ENCODE assay signal across 8 cellular contexts in genomic region chr15:42494998-42495360, GRCh38. TPM values are rescaled to one million over a fixed set of nuclear protein-coding genes. Genes with fewer than 3 reads are reported as not detected.
DNase-seq lines count a peak whose midpoint lies in the region; ATAC-seq, FAIRE-seq and TF ChIP-seq lines count a peak whose summit lies in the region.

No MANE protein-coding gene starts in this region.

- peaks cover 41% of the 10 kb centered on the region for H3K4me1 Mint-ChIP-seq in T-helper 1 cell treated with Interleukin-12 subunit alpha and Interleukin-12 subunit beta and Interleukin-4 antibody, amounts not matched to agents 30 μg/mL and 1 μg/mL, for 36 hours (ENCODE audit: low read depth)
- H3K4me1 Mint-ChIP-seq in memory B cell, result peaks cover 40% of the 10 kb centered on the region

- TF ChIP-seq CTCF in A549 (IDR thresholded peaks at IDR 0.05) (no peak), testis (IDR thresholded peaks at IDR 0.05) (no peak)

- H3K9ac ChIP-seq in endocrine pancreas (ENCODE audit: control insufficient read depth, insufficient read depth, low read length), result peak overlapping the region; percentile 45

- peaks cover 7% of the 10 kb centered on the region for H3K36me3 Mint-ChIP-seq in T-helper 1 cell treated with Interleukin-12 subunit alpha and Interleukin-12 subunit beta and Interleukin-4 antibody, amounts not matched to agents 30 μg/mL and 1 μg/mL, for 36 hours (ENCODE audit: low read depth)
- H3K36me3 Mint-ChIP-seq in memory B cell, result peaks cover 4% of the 10 kb centered on the region

- no peaks in the 10 kb centered on the region for H3K9me3 ChIP-seq in A549
- no peaks in the 10 kb centered on the region for H3K9me3 ChIP-seq in endocrine pancreas (ENCODE audit: control insufficient read depth, low read length)
- no peaks in the 10 kb centered on the region for H3K9me3 ChIP-seq in testis

- H3K27me3 ChIP-seq in endocrine pancreas (ENCODE audit: control insufficient read depth, insufficient read depth, low read length) (no peaks in the 10 kb centered on the region), testis (no peaks in the 10 kb centered on the region)

- H3K4me3 ChIP-seq in A549 (peak overlapping the region; percentile 62), endocrine pancreas (ENCODE audit: control insufficient read depth, insufficient read depth, low read length) (peak overlapping the region; percentile 86), testis (peak overlapping the region; percentile 78 to 95)

- TF ChIP-seq RAD21 in A549 (conservative IDR thresholded peaks at IDR 0.05 in 1 of 2, IDR thresholded peaks at IDR 0.05 in 1 of 2), result no peak

- H3K4me2 ChIP-seq in A549, result peak overlapping the region; percentile 93

- peaks cover 13% of the 10 kb centered on the region for H3K4me1 ChIP-seq in A549
- peaks cover 5% of the 10 kb centered on the region for H3K4me1 ChIP-seq in endocrine pancreas (ENCODE audit: control insufficient read depth, insufficient read depth, low read length)
- peaks cover 22% of the 10 kb centered on the region for H3K4me1 ChIP-seq in testis

- 5% methylated on average over 10 of the region's 10 CpGs for WGBS in A549 (ENCODE audit: missing lambda C conversion rate)
- 0 to 2% methylated on average over 10 of the region's 10 CpGs for WGBS in testis, 2 donors

- peak; percentile 25 to 26 for DNase-seq in A549 (ENCODE audit: low read depth in 1 of 2, low spot score in 1 of 2)
- no peak for DNase-seq in memory B cell (ENCODE audit: low spot score in 2 of 2)
- DNase-seq in testis, result peak; percentile 76
- no peak for DNase-seq in stimulated activated CD4-positive, alpha-beta T cell treated with anti-CD3 and anti-CD28 coated beads, Interleukin-4, amount 100 ng/mL, for 1 hour

- H3K27me3 Mint-ChIP-seq in T-helper 1 cell treated with Interleukin-12 subunit alpha and Interleukin-12 subunit beta and Interleukin-4 antibody, amounts not matched to agents 30 μg/mL and 1 μg/mL, for 36 hours (ENCODE audit: low read depth), result no peaks in the 10 kb centered on the region
- no peaks in the 10 kb centered on the region for H3K27me3 Mint-ChIP-seq in memory B cell

- TF ChIP-seq EP300 in A549 (IDR thresholded peaks at IDR 0.05), result no peak

- peak overlapping the region; percentile 99 for H3K4me3 Mint-ChIP-seq in T-helper 1 cell treated with Interleukin-12 subunit alpha and Interleukin-12 subunit beta and Interleukin-4 antibody, amounts not matched to agents 30 μg/mL and 1 μg/mL, for 36 hours
- peak overlapping the region; percentile 99 for H3K4me3 Mint-ChIP-seq in memory B cell

- H3K36me3 ChIP-seq in endocrine pancreas (ENCODE audit: control insufficient read depth, insufficient read depth, low read length) (no peaks in the 10 kb centered on the region), testis (ENCODE audit: low read depth, missing control alignments) (no peaks in the 10 kb centered on the region)

- CTCF ChIA-PET in A549 (lab: Yijun Ruan, JAX), result interaction anchor here (0.6 kb wide), 1 partner anchor 16 kb away, joined by 3 read pairs; no protein-coding TSS in a partner anchor

- H3K9me3 Mint-ChIP-seq in T-helper 1 cell treated with Interleukin-12 subunit alpha and Interleukin-12 subunit beta and Interleukin-4 antibody, amounts not matched to agents 30 μg/mL and 1 μg/mL, for 36 hours, result no peaks in the 10 kb centered on the region
- no peaks in the 10 kb centered on the region for H3K9me3 Mint-ChIP-seq in memory B cell

- no peak for FAIRE-seq in A549 (lab: Jason Lieb, UNC)

- TF ChIP-seq POLR2A in A549 (IDR thresholded peaks at IDR 0.05; ENCODE audit: low read length) (no peak), testis (IDR thresholded peaks at IDR 0.05) (no peak)

- POLR2A ChIA-PET in A549 (lab: Yijun Ruan, JAX), result interaction anchor here (0.6 to 1.2 kb wide), 3 partner anchors 56 to 222 kb away, joined by 3 to 5 read pairs (median 3); partner anchors contain the start of genes GANC, STARD9 and TMEM87A

- ATAC-seq in A549 (peak; percentile 33 to 63; a peak in 5 of 6 replicates), GM18502 (IDR thresholded peaks at IDR 0.05; ENCODE audit: poor library complexity, unreplicated experiment) (peak; percentile 5), memory B cell (ENCODE audit: low read depth) (no peak), HG03196 (IDR thresholded peaks at IDR 0.05; ENCODE audit: unreplicated experiment) (no peak)

- H3K27ac Mint-ChIP-seq in T-helper 1 cell treated with Interleukin-12 subunit alpha and Interleukin-12 subunit beta and Interleukin-4 antibody, amounts not matched to agents 30 μg/mL and 1 μg/mL, for 36 hours, result peak overlapping the region; percentile 94
- peak overlapping the region; percentile 92 for H3K27ac Mint-ChIP-seq in memory B cell

- peak overlapping the region; percentile 78 to 89 for H3K27ac ChIP-seq in A549
- H3K27ac ChIP-seq in testis, result peak overlapping the region; percentile 94 to 97

- intact Hi-C loops in testis (cut with DNase I; ENCODE audit: low total_unique reads), result no loop called here

TF ChIP-seq in A549, 52 proteins besides CTCF, POLR2A, EP300 and RAD21:
- no peak for TF ChIP-seq FOXS1 (CRISPR knock-in tag; IDR thresholded peaks at IDR 0.05)
- no peak for TF ChIP-seq CBX2 (IDR thresholded peaks at IDR 0.05; ENCODE audit: borderline replicate concordance, low read depth)
- TF ChIP-seq MAX (IDR thresholded peaks at IDR 0.05), result no peak
- TF ChIP-seq MAFK (IDR thresholded peaks at IDR 0.05; ENCODE audit: partially characterized antibody), result no peak
- TF ChIP-seq FOSB (CRISPR knock-in tag; IDR thresholded peaks at IDR 0.05), result no peak
TF ChIP-seq in A549: peak in this region for 0.

RNA-seq across cellular contexts. Expression of gene SNAP23, which starts 0.5 kb away (rescaled TPM):
- 25.9 and 33.6 TPM in 2 replicates for polyA plus RNA-seq in A549 (2011; rRNA removed)
- 12.2 and 12.3 TPM in 2 replicates for polyA plus RNA-seq in A549 (2012; cell fraction: cytosol; rRNA removed)
- polyA plus RNA-seq in A549 (2012; cell fraction: nucleus; rRNA removed), result 4.7 and 9.1 TPM in 2 replicates
- polyA plus RNA-seq in A549 (2017; fragmentation: RNase III; extraction: RNeasy Plus Mini Kit Qiagen cat#74134 plus additional on column Dnase treatment), result 44.5 to 52.0 TPM (median 51.2 TPM) in 3 replicates
- 8.3 and 9.2 TPM in 2 replicates for polyA minus RNA-seq in A549 (2011; rRNA and poly(A)+ RNA removed)
- total RNA-seq in testis, result 100 to 1,000 TPM in 1 of 2 donors, 10 to 100 TPM in 1; 99.4 to 101 TPM
- 114 TPM for polyA plus RNA-seq in testis (ENCODE audit: insufficient read depth, low read depth, low replicate concordance)

RNA-seq across cellular contexts. Expression of gene ZNF106, which starts 4.0 kb away (rescaled TPM):
- polyA plus RNA-seq in A549 (2011; rRNA removed), result 19.3 and 19.4 TPM in 2 replicates
- 4.0 and 4.9 TPM in 2 replicates for polyA plus RNA-seq in A549 (2012; cell fraction: cytosol; rRNA removed)
- 2.5 and 3.3 TPM in 2 replicates for polyA plus RNA-seq in A549 (2012; cell fraction: nucleus; rRNA removed)
- polyA plus RNA-seq in A549 (2017; fragmentation: RNase III; extraction: RNeasy Plus Mini Kit Qiagen cat#74134 plus additional on column Dnase treatment), result 7.7 to 8.4 TPM (median 7.8 TPM) in 3 replicates
- polyA minus RNA-seq in A549 (2011; rRNA and poly(A)+ RNA removed), result 31.2 and 34.1 TPM in 2 replicates
- total RNA-seq in testis, result 10 to 100 TPM; 84.4 to 95.4 TPM
- polyA plus RNA-seq in testis (ENCODE audit: insufficient read depth, low read depth, low replicate concordance), result 51.4 TPM

RNA-seq across cellular contexts. Expression of gene LRRC57, which starts 53.6 kb away (rescaled TPM):
- polyA plus RNA-seq in A549 (2011; rRNA removed), result 12.3 and 13.1 TPM in 2 replicates
- polyA plus RNA-seq in A549 (2012; cell fraction: cytosol; rRNA removed), result 5.0 TPM in 2 replicates
- polyA plus RNA-seq in A549 (2012; cell fraction: nucleus; rRNA removed), result 1.6 and 2.4 TPM in 2 replicates
- 7.4 to 9.7 TPM (median 9.2 TPM) in 3 replicates for polyA plus RNA-seq in A549 (2017; fragmentation: RNase III; extraction: RNeasy Plus Mini Kit Qiagen cat#74134 plus additional on column Dnase treatment)
- polyA minus RNA-seq in A549 (2011; rRNA and poly(A)+ RNA removed), result 4.0 and 6.0 TPM in 2 replicates
- 10 to 100 TPM; 26.7 to 35.4 TPM for total RNA-seq in testis
- 15.5 TPM for polyA plus RNA-seq in testis (ENCODE audit: insufficient read depth, low read depth, low replicate concordance)

RNA-seq across cellular contexts. Expression of gene HAUS2, which starts 53.7 kb away (rescaled TPM):
- polyA plus RNA-seq in A549 (2011; rRNA removed), result 29.7 and 31.0 TPM in 2 replicates
- polyA plus RNA-seq in A549 (2012; cell fraction: cytosol; rRNA removed), result 10.3 and 10.4 TPM in 2 replicates
- 3.7 and 6.2 TPM in 2 replicates for polyA plus RNA-seq in A549 (2012; cell fraction: nucleus; rRNA removed)
- 13.3 to 16.3 TPM (median 15.7 TPM) in 3 replicates for polyA plus RNA-seq in A549 (2017; fragmentation: RNase III; extraction: RNeasy Plus Mini Kit Qiagen cat#74134 plus additional on column Dnase treatment)
- polyA minus RNA-seq in A549 (2011; rRNA and poly(A)+ RNA removed), result 6.7 and 7.1 TPM in 2 replicates
- total RNA-seq in testis, result 10 to 100 TPM; 24.4 to 33.5 TPM
- polyA plus RNA-seq in testis (ENCODE audit: insufficient read depth, low read depth, low replicate concordance), result 21.5 TPM

Comparison
In these comparisons a context has a peak if more than half of its experiments do, and no peak if none do; other contexts are left out.
1. ATAC-seq: peak in A549 (2 of 2) and GM18502 (single experiment); none in memory B cell (single experiment) and HG03196 (single experiment).
2. DNase-seq: peak in A549 (2 of 2) and testis (single experiment); none in memory B cell (0 of 2) and stimulated activated CD4-positive, alpha-beta T cell treated with anti-CD3 and anti-CD28 coated beads, Interleukin-4, amount 100 ng/mL, for 1 hour (single experiment).
3. Peak in every context shown above with its lines, with median percentiles within 50 percentile points of each other: H3K4me3 ChIP-seq.